In genomic region chr5:80124111-80124510, GRCh38 we compare ENCODE assay signal across 31 cellular contexts.
"Had no signal": no experiment of that assay in that cellular context is flagged by ENCODE, and none has a peak within 500 bp of the region (broad histone marks: within the 10 kb centered on the region; RNA-seq: fewer than 3 reads in every experiment).

No MANE protein-coding gene starts in this region.

- H3K27me3 Mint-ChIP-seq: activated CD4-positive, alpha-beta T cell treated with anti-CD3 and anti-CD28 coated beads, Interleukin-2, amount 10 ng/mL, durations not matched to agents 24 days and 14 days; activated CD8-positive, alpha-beta T cell treated with anti-CD3 and anti-CD28 coated beads for 36 hours; activated naive CD4-positive, alpha-beta T cell treated with anti-CD3 and anti-CD28 coated beads, Interleukin-2, amount 50 U/mL, for 24 hours; progenitor cell of endocrine pancreas had no signal

- H3K4me3 Mint-ChIP-seq: activated CD4-positive, alpha-beta T cell treated with anti-CD3 and anti-CD28 coated beads, Interleukin-2, amount 10 ng/mL, durations not matched to agents 24 days and 14 days; activated CD8-positive, alpha-beta T cell treated with anti-CD3 and anti-CD28 coated beads for 36 hours; activated naive CD4-positive, alpha-beta T cell treated with anti-CD3 and anti-CD28 coated beads, Interleukin-2, amount 50 U/mL, for 24 hours; activated T-cell treated with anti-CD3 and anti-CD28 coated beads, Interleukin-2, amount 50 U/mL, for 4 hours had no signal

- H3K36me3 Mint-ChIP-seq: natural killer cell treated with Interleukin-12 subunit alpha and Interleukin-12 subunit beta and Interleukin-15 and Interleukin-18, amount 100 ng/mL, for 72 hours had no signal

- H3K27me3 ChIP-seq: body of pancreas, esophagus squamous epithelium, left lung, neutrophil, ovary, testis, transverse colon had no signal

- H3K36me3 ChIP-seq: esophagus squamous epithelium, left lung, lower lobe of right lung, neutrophil, ovary, transverse colon had no signal

- H3K9me3 Mint-ChIP-seq: activated naive CD4-positive, alpha-beta T cell treated with anti-CD3 and anti-CD28 coated beads, Interleukin-2, amount 50 U/mL, for 24 hours; activated T-cell treated with anti-CD3 and anti-CD28 coated beads, Interleukin-2, amount 50 U/mL, for 4 hours; natural killer cell treated with Interleukin-12 subunit alpha and Interleukin-12 subunit beta and Interleukin-15 and Interleukin-18, amount 100 ng/mL, for 72 hours had no signal

- H3K27ac Mint-ChIP-seq: activated CD4-positive, alpha-beta T cell treated with anti-CD3 and anti-CD28 coated beads, Interleukin-2, amount 10 ng/mL, durations not matched to agents 24 days and 14 days; activated CD8-positive, alpha-beta T cell treated with anti-CD3 and anti-CD28 coated beads for 36 hours; activated naive CD4-positive, alpha-beta T cell treated with anti-CD3 and anti-CD28 coated beads, Interleukin-2, amount 50 U/mL, for 24 hours; activated T-helper 2 cell treated with anti-CD3 and anti-CD28 coated beads, Interferon-gamma antibody, Interleukin-2, Interleukin-4, amounts not matched to agents 10 μg/mL and 5 μg/mL and 100 μg/mL, durations not matched to agents 14 hours and 24 hours and 36 hours; natural killer cell treated with Interleukin-12 subunit alpha and Interleukin-12 subunit beta and Interleukin-15 and Interleukin-18, amount 100 ng/mL, for 72 hours; progenitor cell of endocrine pancreas; T-helper 2 cell treated with Interferon-gamma antibody and Interleukin-4, amounts not matched to agents 5 μg/mL and 100 μg/mL, for 36 hours had no signal

- H3K4me1 ChIP-seq: body of pancreas, transverse colon had no signal

- FAIRE-seq: colon, endometrium, frontal cortex, islet of Langerhans, TTC549 had no signal

- H3K4me3 ChIP-seq: body of pancreas, esophagus squamous epithelium, left lung, lower lobe of right lung, ovary, skin epidermis, testis, transverse colon had no signal

- ATAC-seq: activated CD8-positive, alpha-beta T cell treated with anti-CD3 and anti-CD28 coated beads for 36 hours; activated T-cell treated with anti-CD3 and anti-CD28 coated beads, Interleukin-2, amount 50 U/mL, for 4 hours; body of pancreas; natural killer cell treated with Interleukin-12 subunit alpha and Interleukin-12 subunit beta and Interleukin-15 and Interleukin-18, amount 100 ng/mL, for 72 hours; sciatic nerve; stimulated activated naive CD8-positive, alpha-beta T cell treated with anti-CD3 and anti-CD28 coated beads, Interleukin-15, Interleukin-2, amounts not matched to agents 100 U/mL and 50 U/mL, for 24 hours had no signal

- H3K9me3 ChIP-seq: body of pancreas, esophagus squamous epithelium, left lung, lower lobe of right lung, neutrophil, ovary, testis, transverse colon had no signal

- DNase-seq: activated CD4-positive, alpha-beta T cell treated with anti-CD3 and anti-CD28 coated beads, Interleukin-2, amount 10 ng/mL, durations not matched to agents 24 days and 14 days; activated CD8-positive, alpha-beta T cell treated with anti-CD3 and anti-CD28 coated beads for 36 hours; activated T-cell treated with anti-CD3 and anti-CD28 coated beads, Interleukin-2, amount 50 U/mL, for 4 hours; aorta; body of pancreas; effector CD8-positive, alpha-beta T cell; esophagus squamous epithelium; left lung; lower lobe of right lung; mesenchymal stem cell; ovary; stimulated activated CD4-positive, alpha-beta T cell treated with anti-CD3 and anti-CD28 coated beads, Interleukin-12 subunit alpha, Interleukin-12 subunit beta, amount 100 ng/mL, for 4 hours; stimulated activated CD4-positive, alpha-beta T cell treated with anti-CD3 and anti-CD28 coated beads, Interleukin-4, amount 100 ng/mL, for 1 hour; stimulated activated naive CD8-positive, alpha-beta T cell treated with anti-CD3 and anti-CD28 coated beads, Interleukin-15, Interleukin-2, amounts not matched to agents 100 U/mL and 50 U/mL, for 24 hours; testis; transverse colon had no signal

- H3K27ac ChIP-seq: body of pancreas, epithelial cell of prostate, esophagus squamous epithelium, lower lobe of right lung, neutrophil, ovary, testis, transverse colon, VCaP had no signal
